Comparison of ENCODE assay signal across 14 cellular contexts in the genomic region with DNA sequence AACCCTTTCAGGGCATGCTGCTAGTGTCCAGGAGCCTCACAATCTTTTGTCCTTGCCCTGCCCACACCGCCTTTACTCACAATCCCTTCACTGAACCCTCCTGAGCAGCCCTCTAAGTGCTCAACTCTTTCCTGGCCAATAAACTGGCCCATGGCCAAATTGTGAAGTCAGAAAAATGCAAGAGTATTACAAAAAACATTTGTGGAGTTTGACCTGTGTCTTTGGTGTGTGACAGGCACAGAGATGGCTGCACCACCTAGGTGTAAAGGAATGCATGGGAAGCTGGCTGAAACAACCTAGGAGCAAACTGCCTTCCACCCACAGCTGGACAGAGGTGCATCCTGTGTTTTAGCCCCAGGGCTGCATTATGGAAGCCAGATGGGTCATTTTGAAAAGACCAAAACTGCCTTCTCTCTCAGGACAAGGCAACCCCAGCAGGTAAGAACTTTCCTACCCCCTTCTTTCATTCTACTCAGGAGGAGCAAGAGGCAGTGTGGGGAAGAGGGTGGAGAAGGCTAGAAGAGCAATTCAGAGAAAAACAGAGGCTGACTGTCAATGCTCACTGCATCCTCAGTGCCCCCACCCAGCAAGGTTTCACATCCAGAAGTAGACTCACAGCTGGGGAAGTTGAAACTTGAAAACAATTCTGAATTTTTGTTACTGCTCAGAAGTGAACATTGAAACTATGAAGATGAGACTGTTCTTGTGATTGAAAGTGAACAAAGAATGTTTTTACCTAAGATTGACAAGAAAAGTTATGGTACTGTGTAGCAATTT.
DNase-seq lines count a peak whose midpoint lies in the region; ATAC-seq, FAIRE-seq and TF ChIP-seq lines count a peak whose summit lies in the region.
"Had no signal": no experiment of that assay in that cellular context is flagged by ENCODE, and none has a peak within 500 bp of the region (broad histone marks: within the 10 kb centered on the region; RNA-seq: fewer than 3 reads in every experiment).

No MANE protein-coding gene starts in this region.

- intact Hi-C loops in K562 (cut with micrococcal nuclease): no loop called here

- H3K27me3 ChIP-seq in K562 (ENCODE audit: control insufficient read depth in 2 of 2, insufficient read depth in 2 of 2, low read length in 2 of 2): 0 out of 5 replicates have a peak, but pooled peaks cover 0 to 4% of the 10 kb centered on the region in 2 experiments

- TF ChIP-seq EP300 in K562 (IDR thresholded peaks at IDR 0.05; ENCODE audit: low read length): no peak

- no peak for TF ChIP-seq POLR2A in K562 (conservative IDR thresholded peaks at IDR 0.05)

- H3K27ac ChIP-seq in K562 (ENCODE audit: extremely low read depth, low read depth, low read length): no peak overlapping the region
- H3K27ac ChIP-seq: thoracic aorta had no signal

- H3K4me1 ChIP-seq in K562 (replicated peaks in 1 of 2; ENCODE audit: control insufficient read depth in 2 of 2, insufficient read depth in 2 of 2, low read length in 2 of 2): no peaks in the 10 kb centered on the region

- no peak overlapping the region for H3K27ac Mint-ChIP-seq in activated T-cell treated with anti-CD3 and anti-CD28 coated beads, Interleukin-2, amount 50 U/mL, for 24 hours

- POLR2A ChIA-PET in K562 (lab: Yijun Ruan, JAX): interaction anchor here (0.5 kb wide), 1 partner anchor 263 kb away, joined by 3 read pairs; no protein-coding TSS in a partner anchor

- H3K79me2 ChIP-seq in K562 (ENCODE audit: control insufficient read depth, insufficient read depth, low read length): no peaks in the 10 kb centered on the region

- WGBS in K562 (ENCODE audit: insufficient coverage, low coverage, missing lambda C conversion rate): 0% methylated on average over 1 of the region's 1 CpG

- no peaks in the 10 kb centered on the region for H3K36me3 ChIP-seq in K562 (ENCODE audit: control insufficient read depth, insufficient read depth, low read length)
- H3K36me3 ChIP-seq: thoracic aorta had no signal

- H3K4me3 Mint-ChIP-seq in activated T-cell treated with anti-CD3 and anti-CD28 coated beads, Interleukin-2, amount 50 U/mL, for 24 hours: no peak overlapping the region

- no peaks in the 10 kb centered on the region for H3K9me3 Mint-ChIP-seq in activated T-cell treated with anti-CD3 and anti-CD28 coated beads, Interleukin-2, amount 50 U/mL, for 24 hours

- no peak for TF ChIP-seq RAD21 in K562 (CRISPR knock-in tag; conservative IDR thresholded peaks at IDR 0.05 in 1 of 2, IDR thresholded peaks at IDR 0.05 in 1 of 2)

- CTCF ChIA-PET in K562 (lab: Yijun Ruan, JAX; ENCODE audit: low intra/inter-chr PET ratio): interaction anchor here (0.6 kb wide), 1 partner anchor 374 kb away, joined by 3 read pairs; no protein-coding TSS in a partner anchor

- H3K4me2 ChIP-seq in K562 (ENCODE audit: insufficient read depth, low read length): no peak overlapping the region

- no peak for DNase-seq in K562 (ENCODE audit: extremely low read depth in 1 of 4, low spot score in 3 of 4)
- DNase-seq in AG08396 (ENCODE audit: low spot score): no peak
- no peak for DNase-seq in SIG-M5 (lab: John Stamatoyannopoulos, UW)
- DNase-seq in GM13976 (ENCODE audit: low spot score): no peak
- no peak for DNase-seq in activated T-cell treated with anti-CD3 and anti-CD28 coated beads, Interleukin-2, amount 50 U/mL, for 24 hours
- DNase-seq: DMS 273 treated with DMSO at 0.1 percent for 48 hours; NCI-H510A treated with DMSO at 0.1 percent for 48 hours; stimulated activated CD4-positive, alpha-beta T cell treated with anti-CD3 and anti-CD28 coated beads, Interleukin-4, amount 100 ng/mL, for 1 hour had no signal

- H3K36me3 Mint-ChIP-seq in activated T-cell treated with anti-CD3 and anti-CD28 coated beads, Interleukin-2, amount 50 U/mL, for 24 hours (ENCODE audit: low read depth): no peaks in the 10 kb centered on the region

- peak; percentile 64 for ATAC-seq in GM18909 (IDR thresholded peaks at IDR 0.05; ENCODE audit: poor library complexity, unreplicated experiment)
- ATAC-seq in GM21526 (IDR thresholded peaks at IDR 0.05; ENCODE audit: low FRiP score, unreplicated experiment): peak; percentile 71
- ATAC-seq in HG03097 (IDR thresholded peaks at IDR 0.05; ENCODE audit: low FRiP score, unreplicated experiment): peak; percentile 45
- ATAC-seq in K562: no peak

- no peak for FAIRE-seq in K562 (lab: Jason Lieb, UNC)
- FAIRE-seq: bronchial epithelial cell, keratinocyte had no signal

- H3K9me1 ChIP-seq in K562 (ENCODE audit: control insufficient read depth, insufficient read depth, low read length): no peaks in the 10 kb centered on the region

- H3K9me3 ChIP-seq in K562 (replicated peaks; ENCODE audit: control insufficient read depth, insufficient read depth, low read depth, low read length): no peaks in the 10 kb centered on the region
- H3K9me3 ChIP-seq: thoracic aorta had no signal

- in situ Hi-C loops in K562 (cut with MboI): no loop called here
- in situ Hi-C loops in GM13976 (cut with MboI; ENCODE audit: low sequenced_read_pairs, unreplicated experiment): no loop called here

- no peak overlapping the region for H3K9ac ChIP-seq in K562 (ENCODE audit: insufficient read depth in 1 of 2, low read depth in 2 of 2, low read length in 2 of 2)

- H3K4me1 Mint-ChIP-seq in activated T-cell treated with anti-CD3 and anti-CD28 coated beads, Interleukin-2, amount 50 U/mL, for 24 hours (ENCODE audit: low read depth): peaks cover 2% of the 10 kb centered on the region

- H2AFZ ChIP-seq in K562 (ENCODE audit: low read depth, low read length): no peak overlapping the region

- no peaks in the 10 kb centered on the region; the same call in 1 of the 2 replicates for H4K20me1 ChIP-seq in K562 (replicated peaks; ENCODE audit: control insufficient read depth, insufficient read depth, low read length)

- H3K4me3 ChIP-seq in K562: no peak overlapping the region
- H3K4me3 ChIP-seq: thoracic aorta had no signal

- BruUV-seq in K562 (replicated peaks; lab: Mats Ljungman, UMichigan): no TSS peak

- peaks cover 3% of the 10 kb centered on the region for H3K27me3 Mint-ChIP-seq in activated T-cell treated with anti-CD3 and anti-CD28 coated beads, Interleukin-2, amount 50 U/mL, for 24 hours

- TF ChIP-seq CTCF in K562 (IDR thresholded peaks at IDR 0.05 in 2 of 3, conservative IDR thresholded peaks at IDR 0.05 in 1 of 3; ENCODE audit: insufficient read depth in 2 of 3, low read depth in 1 of 3, low read length in 3 of 3): no peak
- TF ChIP-seq CTCF in GM13976 (IDR thresholded peaks at IDR 0.05; ENCODE audit: borderline replicate concordance, control extremely low read depth, extremely low read depth, insufficient read depth, missing control alignments): no peak

TF ChIP-seq in K562, 482 proteins besides CTCF, POLR2A, EP300 and RAD21:
- TF ChIP-seq PCBP2 (IDR thresholded peaks at IDR 0.05; ENCODE audit: low read depth, low read length, poor library complexity, severe bottlenecking) (no peak), NFIC (IDR thresholded peaks at IDR 0.05) (peak; percentile 62), OTX1 (CRISPR knock-in tag; IDR thresholded peaks at IDR 0.05) (no peak)
TF ChIP-seq in K562: peak in this region for 1.
